Comparison of ENCODE assay signal across 1 cellular context in genomic region chr22:22380098-22381030, GRCh38.
TF ChIP-seq lines count a peak whose summit lies in the region.

No MANE protein-coding gene starts in this region.

TF ChIP-seq in K562, 482 proteins besides CTCF, POLR2A, EP300 and RAD21 (continued from another document):
- 0 out of 2 replicates have a peak, but pooled peaks have one; percentile 37 for TF ChIP-seq ARID4B (CRISPR knock-in tag; IDR thresholded peaks at IDR 0.05)
- no peak for TF ChIP-seq ZNF121 (CRISPR knock-in tag; conservative IDR thresholded peaks at IDR 0.05)
- TF ChIP-seq NR4A1 (CRISPR knock-in tag; IDR thresholded peaks at IDR 0.05), result no peak
- TF ChIP-seq NR4A1 (tag; IDR thresholded peaks at IDR 0.05), result no peak
- no peak for TF ChIP-seq COPS2 (conservative IDR thresholded peaks at IDR 0.05)
- peak; percentile 5; the same call in 1 of the 2 replicates for TF ChIP-seq CEBPZ (IDR thresholded peaks at IDR 0.05; ENCODE audit: borderline replicate concordance, low read depth, low read length)
- no peak for TF ChIP-seq TOE1 (IDR thresholded peaks at IDR 0.05; ENCODE audit: borderline replicate concordance)
- TF ChIP-seq TOE1 (CRISPR knock-in tag; IDR thresholded peaks at IDR 0.05; ENCODE audit: borderline replicate concordance, low read depth), result no peak
- TF ChIP-seq NR3C1 (CRISPR knock-in tag; IDR thresholded peaks at IDR 0.05), result no peak
- TF ChIP-seq KLF1 (tag; IDR thresholded peaks at IDR 0.05), result no peak
- peak; percentile 65 for TF ChIP-seq EGR1 (conservative IDR thresholded peaks at IDR 0.05)
- TF ChIP-seq NFIX (CRISPR knock-in tag; IDR thresholded peaks at IDR 0.05; ENCODE audit: low read depth), result no peak
- no peak for TF ChIP-seq WHSC1 (IDR thresholded peaks at IDR 0.05; ENCODE audit: low read length)
- TF ChIP-seq XRCC3 (IDR thresholded peaks at IDR 0.05), result no peak
- TF ChIP-seq ZNF778 (CRISPR knock-in tag; IDR thresholded peaks at IDR 0.05), result no peak
- peak; percentile 77; the same call in 1 of the 2 replicates for TF ChIP-seq ZBTB7A (IDR thresholded peaks at IDR 0.05; ENCODE audit: borderline replicate concordance, control insufficient read depth, low read depth, low read length)
- no peak for TF ChIP-seq HINFP (tag; conservative IDR thresholded peaks at IDR 0.05; ENCODE audit: low read depth)
- peak; percentile 25; the same call in 1 of the 2 replicates for TF ChIP-seq RB1 (IDR thresholded peaks at IDR 0.05; ENCODE audit: low read depth)
- TF ChIP-seq ZBTB26 (CRISPR knock-in tag; IDR thresholded peaks at IDR 0.05), result no peak
- no peak for TF ChIP-seq ARID1B (IDR thresholded peaks at IDR 0.05)
- TF ChIP-seq TGIF2 (CRISPR knock-in tag; IDR thresholded peaks at IDR 0.05), result no peak
- no peak for TF ChIP-seq STAT5B (CRISPR knock-in tag; IDR thresholded peaks at IDR 0.05)
- no peak; the same call in 1 of the 2 replicates for TF ChIP-seq IRF2 (CRISPR knock-in tag; IDR thresholded peaks at IDR 0.05)
- no peak for TF ChIP-seq NFXL1 (CRISPR knock-in tag; IDR thresholded peaks at IDR 0.05)
